In the genomic region with DNA sequence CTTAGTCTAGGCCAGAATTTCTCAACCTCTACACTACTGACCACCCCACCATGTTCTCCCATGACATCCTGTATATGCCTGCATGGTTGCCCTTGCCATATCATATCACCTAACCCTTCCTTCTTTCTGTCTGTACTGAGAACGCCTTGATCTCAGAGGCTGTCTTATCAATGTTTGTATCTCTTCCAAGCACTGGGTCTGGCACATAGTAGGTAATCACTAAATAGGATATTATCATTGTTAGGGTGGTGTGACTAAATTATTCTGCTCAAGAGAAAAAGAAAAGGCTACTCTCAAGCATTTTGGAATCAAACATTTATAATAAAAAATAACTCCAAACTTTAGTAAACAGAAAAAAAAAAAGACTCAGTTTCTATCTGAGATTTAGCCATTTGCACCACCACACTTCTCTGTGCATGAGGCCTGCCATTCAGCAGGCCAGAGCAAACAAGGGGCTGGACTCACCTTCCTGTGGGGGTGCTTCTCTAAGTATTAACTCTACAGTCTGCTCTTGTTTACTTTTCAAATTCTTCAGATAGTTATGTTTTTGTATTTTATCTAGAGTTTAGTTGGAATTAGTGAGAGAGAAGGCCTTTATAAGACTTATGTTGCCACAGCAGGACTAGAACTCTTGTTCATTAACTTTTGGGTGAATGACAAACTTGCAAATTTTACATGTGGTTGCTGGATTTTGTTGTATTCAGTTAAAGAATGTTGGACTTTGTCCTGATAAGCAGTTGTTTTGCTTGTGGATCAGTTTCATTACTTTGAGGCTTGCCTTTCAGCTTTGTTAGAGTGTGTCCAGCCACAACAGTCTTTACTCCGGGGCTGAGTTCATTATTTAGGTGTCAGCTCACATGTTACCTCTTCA, we compare ENCODE assay signal across 1 cellular context.
TF ChIP-seq lines count a peak whose summit lies in the region.

No MANE protein-coding gene starts in this region.

TF ChIP-seq in GM12878, 131 proteins besides CTCF, POLR2A, EP300 and RAD21 (continues in another document):
- TF ChIP-seq TARDBP (IDR thresholded peaks at IDR 0.05; ENCODE audit: borderline replicate concordance) (no peak), TAF1 (IDR thresholded peaks at IDR 0.05; ENCODE audit: borderline replicate concordance, low read depth, low read length) (no peak), ZBTB40 (IDR thresholded peaks at IDR 0.05; ENCODE audit: borderline replicate concordance) (no peak), IRF4 (IDR thresholded peaks at IDR 0.05; ENCODE audit: low read depth, low read length) (no peak), CHD2 (IDR thresholded peaks at IDR 0.05; ENCODE audit: borderline replicate concordance, low read depth, low read length) (0 out of 2 replicates have a peak, but pooled peaks have one; percentile 30), CBX5 (IDR thresholded peaks at IDR 0.05; ENCODE audit: low read depth) (no peak), TBL1XR1 (IDR thresholded peaks at IDR 0.05; ENCODE audit: low read depth, low read length) (no peak), NR2C1 (IDR thresholded peaks at IDR 0.05) (no peak), CUX1 (IDR thresholded peaks at IDR 0.05; ENCODE audit: insufficient replicate concordance, low read depth, low read length) (no peak), NFXL1 (IDR thresholded peaks at IDR 0.05; ENCODE audit: borderline replicate concordance) (no peak), CHD4 (IDR thresholded peaks at IDR 0.05) (no peak), RUNX3 (IDR thresholded peaks at IDR 0.05; ENCODE audit: low read length) (no peak), HDAC2 (IDR thresholded peaks at IDR 0.05) (no peak), KLF5 (IDR thresholded peaks at IDR 0.05; ENCODE audit: partially characterized antibody) (no peak), CEBPB (IDR thresholded peaks at IDR 0.05; ENCODE audit: borderline replicate concordance in 1 of 2, low read depth in 2 of 2, low read length in 2 of 2) (no peak), RB1 (IDR thresholded peaks at IDR 0.05; ENCODE audit: borderline replicate concordance) (no peak), MAX (IDR thresholded peaks at IDR 0.05; ENCODE audit: low read depth, low read length) (peak; percentile 47; the same call in 1 of the 2 replicates), ZNF207 (IDR thresholded peaks at IDR 0.05; ENCODE audit: borderline replicate concordance) (no peak), KDM1A (IDR thresholded peaks at IDR 0.05; ENCODE audit: borderline replicate concordance) (no peak), EGR1 (IDR thresholded peaks at IDR 0.05; ENCODE audit: borderline replicate concordance in 1 of 2, low read depth in 2 of 2, low read length in 2 of 2) (no peak), USF1 (IDR thresholded peaks at IDR 0.05; ENCODE audit: borderline replicate concordance, extremely low read length, insufficient read depth, low read depth, low read length) (no peak), MEF2A (IDR thresholded peaks at IDR 0.05; ENCODE audit: insufficient read depth, low read depth, low read length) (no peak), STAT1 (conservative IDR thresholded peaks at IDR 0.05) (no peak), SMARCA5 (IDR thresholded peaks at IDR 0.05) (0 out of 2 replicates have a peak, but pooled peaks have one; percentile 18), SIN3A (IDR thresholded peaks at IDR 0.05; ENCODE audit: low read depth, low read length) (no peak), POLR2AphosphoS5 (IDR thresholded peaks at IDR 0.05; ENCODE audit: low read length) (no peak), CBX3 (IDR thresholded peaks at IDR 0.05; ENCODE audit: borderline replicate concordance, low read depth) (no peak), GATAD2B (conservative IDR thresholded peaks at IDR 0.05; ENCODE audit: low read depth) (no peak)
- TF ChIP-seq, protein P1, sequence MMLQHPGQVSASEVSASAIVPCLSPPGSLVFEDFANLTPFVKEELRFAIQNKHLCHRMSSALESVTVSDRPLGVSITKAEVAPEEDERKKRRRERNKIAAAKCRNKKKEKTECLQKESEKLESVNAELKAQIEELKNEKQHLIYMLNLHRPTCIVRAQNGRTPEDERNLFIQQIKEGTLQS (IDR thresholded peaks at IDR 0.05; ENCODE audit: borderline replicate concordance, extremely low read depth, low read depth, low read length): no peak
- TF ChIP-seq, protein P2, sequence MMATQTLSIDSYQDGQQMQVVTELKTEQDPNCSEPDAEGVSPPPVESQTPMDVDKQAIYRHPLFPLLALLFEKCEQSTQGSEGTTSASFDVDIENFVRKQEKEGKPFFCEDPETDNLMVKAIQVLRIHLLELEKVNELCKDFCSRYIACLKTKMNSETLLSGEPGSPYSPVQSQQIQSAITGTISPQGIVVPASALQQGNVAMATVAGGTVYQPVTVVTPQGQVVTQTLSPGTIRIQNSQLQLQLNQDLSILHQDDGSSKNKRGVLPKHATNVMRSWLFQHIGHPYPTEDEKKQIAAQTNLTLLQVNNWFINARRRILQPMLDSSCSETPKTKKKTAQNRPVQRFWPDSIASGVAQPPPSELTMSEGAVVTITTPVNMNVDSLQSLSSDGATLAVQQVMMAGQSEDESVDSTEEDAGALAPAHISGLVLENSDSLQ (IDR thresholded peaks at IDR 0.05): peak; percentile 31; the same call in 1 of the 2 replicates
- TF ChIP-seq, protein P3, sequence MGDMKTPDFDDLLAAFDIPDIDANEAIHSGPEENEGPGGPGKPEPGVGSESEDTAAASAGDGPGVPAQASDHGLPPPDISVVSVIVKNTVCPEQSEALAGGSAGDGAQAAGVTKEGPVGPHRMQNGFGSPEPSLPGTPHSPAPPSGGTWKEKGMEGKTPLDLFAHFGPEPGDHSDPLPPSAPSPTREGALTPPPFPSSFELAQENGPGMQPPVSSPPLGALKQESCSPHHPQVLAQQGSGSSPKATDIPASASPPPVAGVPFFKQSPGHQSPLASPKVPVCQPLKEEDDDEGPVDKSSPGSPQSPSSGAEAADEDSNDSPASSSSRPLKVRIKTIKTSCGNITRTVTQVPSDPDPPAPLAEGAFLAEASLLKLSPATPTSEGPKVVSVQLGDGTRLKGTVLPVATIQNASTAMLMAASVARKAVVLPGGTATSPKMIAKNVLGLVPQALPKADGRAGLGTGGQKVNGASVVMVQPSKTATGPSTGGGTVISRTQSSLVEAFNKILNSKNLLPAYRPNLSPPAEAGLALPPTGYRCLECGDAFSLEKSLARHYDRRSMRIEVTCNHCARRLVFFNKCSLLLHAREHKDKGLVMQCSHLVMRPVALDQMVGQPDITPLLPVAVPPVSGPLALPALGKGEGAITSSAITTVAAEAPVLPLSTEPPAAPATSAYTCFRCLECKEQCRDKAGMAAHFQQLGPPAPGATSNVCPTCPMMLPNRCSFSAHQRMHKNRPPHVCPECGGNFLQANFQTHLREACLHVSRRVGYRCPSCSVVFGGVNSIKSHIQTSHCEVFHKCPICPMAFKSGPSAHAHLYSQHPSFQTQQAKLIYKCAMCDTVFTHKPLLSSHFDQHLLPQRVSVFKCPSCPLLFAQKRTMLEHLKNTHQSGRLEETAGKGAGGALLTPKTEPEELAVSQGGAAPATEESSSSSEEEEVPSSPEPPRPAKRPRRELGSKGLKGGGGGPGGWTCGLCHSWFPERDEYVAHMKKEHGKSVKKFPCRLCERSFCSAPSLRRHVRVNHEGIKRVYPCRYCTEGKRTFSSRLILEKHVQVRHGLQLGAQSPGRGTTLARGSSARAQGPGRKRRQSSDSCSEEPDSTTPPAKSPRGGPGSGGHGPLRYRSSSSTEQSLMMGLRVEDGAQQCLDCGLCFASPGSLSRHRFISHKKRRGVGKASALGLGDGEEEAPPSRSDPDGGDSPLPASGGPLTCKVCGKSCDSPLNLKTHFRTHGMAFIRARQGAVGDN (IDR thresholded peaks at IDR 0.05): peak; percentile 73
- TF ChIP-seq, protein P4, sequence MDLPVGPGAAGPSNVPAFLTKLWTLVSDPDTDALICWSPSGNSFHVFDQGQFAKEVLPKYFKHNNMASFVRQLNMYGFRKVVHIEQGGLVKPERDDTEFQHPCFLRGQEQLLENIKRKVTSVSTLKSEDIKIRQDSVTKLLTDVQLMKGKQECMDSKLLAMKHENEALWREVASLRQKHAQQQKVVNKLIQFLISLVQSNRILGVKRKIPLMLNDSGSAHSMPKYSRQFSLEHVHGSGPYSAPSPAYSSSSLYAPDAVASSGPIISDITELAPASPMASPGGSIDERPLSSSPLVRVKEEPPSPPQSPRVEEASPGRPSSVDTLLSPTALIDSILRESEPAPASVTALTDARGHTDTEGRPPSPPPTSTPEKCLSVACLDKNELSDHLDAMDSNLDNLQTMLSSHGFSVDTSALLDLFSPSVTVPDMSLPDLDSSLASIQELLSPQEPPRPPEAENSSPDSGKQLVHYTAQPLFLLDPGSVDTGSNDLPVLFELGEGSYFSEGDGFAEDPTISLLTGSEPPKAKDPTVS (IDR thresholded peaks at IDR 0.05; ENCODE audit: low read depth, low read length): no peak
